ENCODE assay signal across 9 cellular contexts in the genomic region with DNA sequence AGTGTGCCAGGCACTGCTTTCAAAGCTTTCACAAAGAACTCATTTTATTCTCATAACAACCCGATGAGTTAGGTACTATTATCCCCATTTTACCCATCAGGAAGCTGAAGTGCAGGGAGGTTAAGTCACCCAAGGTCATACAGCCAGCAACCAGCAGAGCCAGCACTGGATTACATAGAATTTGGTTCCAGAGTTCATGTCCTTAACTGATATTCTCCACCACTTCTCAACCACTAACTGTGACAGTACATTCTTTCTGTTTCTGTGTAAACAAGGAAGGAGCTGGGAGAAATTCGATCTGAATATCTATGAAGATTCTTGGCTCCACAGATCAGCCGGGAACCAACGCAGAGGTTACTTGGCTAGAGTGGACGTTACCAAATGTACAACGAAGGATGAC.
DNase-seq lines count a peak whose midpoint lies in the region; ATAC-seq and TF ChIP-seq lines count a peak whose summit lies in the region.
"Had no signal": no experiment of that assay in that cellular context is flagged by ENCODE, and none has a peak within 500 bp of the region (broad histone marks: within the 10 kb centered on the region; RNA-seq: fewer than 3 reads in every experiment).

No MANE protein-coding gene starts in this region.

- H3K4me3 ChIP-seq in liver (ENCODE audit: low read depth in 1 of 3, low read length in 3 of 3): no peak overlapping the region

- peaks cover 0 to 2% (median 0%) of the 10 kb centered on the region in 4 donors for H3K4me1 ChIP-seq in liver (ENCODE audit: control insufficient read depth in 4 of 4, insufficient read depth in 4 of 4, low read length in 3 of 4)

- peak in 1 of 2 donors; percentile 32 for TF ChIP-seq RAD21 in liver (IDR thresholded peaks at IDR 0.05)

- DNase-seq in NCI-H187 treated with DMSO at 0.1 percent for 48 hours (lab: John Stamatoyannopoulos, UW) (peak; percentile 43), NCI-H187 (lab: John Stamatoyannopoulos, UW) (no peak), amniotic epithelial cell (ENCODE audit: low read depth) (peak; percentile 57), smooth muscle cell of the brain vasculature (ENCODE audit: low read depth, low spot score) (peak; percentile 52)
- DNase-seq in activated naive CD4-positive, alpha-beta T cell (lab: John Stamatoyannopoulos, UW): no peak
- DNase-seq: stimulated activated CD4-positive, alpha-beta T cell treated with anti-CD3 and anti-CD28 coated beads, Interleukin-1b, Interleukin-23, amount 100 ng/mL, for 48 hours had no signal

- H3K27me3 ChIP-seq in liver (ENCODE audit: control insufficient read depth in 4 of 4, insufficient read depth in 4 of 4, low read length in 3 of 4): no peaks in the 10 kb centered on the region

- no peak overlapping the region for H3K9ac ChIP-seq in liver (ENCODE audit: low read depth in 1 of 2, low read length in 2 of 2)

- no peaks in the 10 kb centered on the region for H3K9me3 ChIP-seq in liver (ENCODE audit: control insufficient read depth in 4 of 4, low read length in 3 of 4)

- no peak for TF ChIP-seq CTCF in liver (IDR thresholded peaks at IDR 0.05; ENCODE audit: low read depth, low read length, missing input control)

- no peaks in the 10 kb centered on the region for H3K36me3 ChIP-seq in liver (ENCODE audit: control insufficient read depth in 4 of 4, insufficient read depth in 3 of 4, low read depth in 1 of 4, low read length in 3 of 4)

- no peak for ATAC-seq in GM19035 (IDR thresholded peaks at IDR 0.05; ENCODE audit: unreplicated experiment)
- no peak for ATAC-seq in GM21619 (IDR thresholded peaks at IDR 0.05; ENCODE audit: unreplicated experiment)

- no peak overlapping the region for H3K27ac ChIP-seq in liver (ENCODE audit: low read depth in 1 of 2, low read length in 2 of 2)

- WGBS in liver: 45% methylated on average over 6 of the region's 6 CpGs

TF ChIP-seq in liver, 16 proteins besides CTCF, POLR2A, EP300 and RAD21:
- TF ChIP-seq TAF1 (conservative IDR thresholded peaks at IDR 0.05): no peak
- TF ChIP-seq, protein P1, sequence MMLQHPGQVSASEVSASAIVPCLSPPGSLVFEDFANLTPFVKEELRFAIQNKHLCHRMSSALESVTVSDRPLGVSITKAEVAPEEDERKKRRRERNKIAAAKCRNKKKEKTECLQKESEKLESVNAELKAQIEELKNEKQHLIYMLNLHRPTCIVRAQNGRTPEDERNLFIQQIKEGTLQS (IDR thresholded peaks at IDR 0.05): no peak
- no peak for TF ChIP-seq FOXA1 (IDR thresholded peaks at IDR 0.05)
- TF ChIP-seq, protein P2, sequence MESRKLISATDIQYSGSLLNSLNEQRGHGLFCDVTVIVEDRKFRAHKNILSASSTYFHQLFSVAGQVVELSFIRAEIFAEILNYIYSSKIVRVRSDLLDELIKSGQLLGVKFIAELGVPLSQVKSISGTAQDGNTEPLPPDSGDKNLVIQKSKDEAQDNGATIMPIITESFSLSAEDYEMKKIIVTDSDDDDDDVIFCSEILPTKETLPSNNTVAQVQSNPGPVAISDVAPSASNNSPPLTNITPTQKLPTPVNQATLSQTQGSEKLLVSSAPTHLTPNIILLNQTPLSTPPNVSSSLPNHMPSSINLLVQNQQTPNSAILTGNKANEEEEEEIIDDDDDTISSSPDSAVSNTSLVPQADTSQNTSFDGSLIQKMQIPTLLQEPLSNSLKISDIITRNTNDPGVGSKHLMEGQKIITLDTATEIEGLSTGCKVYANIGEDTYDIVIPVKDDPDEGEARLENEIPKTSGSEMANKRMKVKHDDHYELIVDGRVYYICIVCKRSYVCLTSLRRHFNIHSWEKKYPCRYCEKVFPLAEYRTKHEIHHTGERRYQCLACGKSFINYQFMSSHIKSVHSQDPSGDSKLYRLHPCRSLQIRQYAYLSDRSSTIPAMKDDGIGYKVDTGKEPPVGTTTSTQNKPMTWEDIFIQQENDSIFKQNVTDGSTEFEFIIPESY (IDR thresholded peaks at IDR 0.05): no peak
- TF ChIP-seq RXRA (IDR thresholded peaks at IDR 0.05): peak; percentile 55 to 91
- TF ChIP-seq JUND (IDR thresholded peaks at IDR 0.05): no peak
- peak; percentile 63 for TF ChIP-seq SP1 (IDR thresholded peaks at IDR 0.05)
- TF ChIP-seq EGR1 (IDR thresholded peaks at IDR 0.05; ENCODE audit: low read depth in 2 of 2): no peak
- no peak for TF ChIP-seq HNF4G (IDR thresholded peaks at IDR 0.05)
- TF ChIP-seq, protein P3, sequence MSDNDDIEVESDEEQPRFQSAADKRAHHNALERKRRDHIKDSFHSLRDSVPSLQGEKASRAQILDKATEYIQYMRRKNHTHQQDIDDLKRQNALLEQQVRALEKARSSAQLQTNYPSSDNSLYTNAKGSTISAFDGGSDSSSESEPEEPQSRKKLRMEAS (IDR thresholded peaks at IDR 0.05): no peak
- TF ChIP-seq HNF4A (conservative IDR thresholded peaks at IDR 0.05): peak; percentile 22 to 60
- no peak for TF ChIP-seq FOXA2 (IDR thresholded peaks at IDR 0.05)
- TF ChIP-seq YY1 (IDR thresholded peaks at IDR 0.05): no peak
- TF ChIP-seq, protein P4, sequence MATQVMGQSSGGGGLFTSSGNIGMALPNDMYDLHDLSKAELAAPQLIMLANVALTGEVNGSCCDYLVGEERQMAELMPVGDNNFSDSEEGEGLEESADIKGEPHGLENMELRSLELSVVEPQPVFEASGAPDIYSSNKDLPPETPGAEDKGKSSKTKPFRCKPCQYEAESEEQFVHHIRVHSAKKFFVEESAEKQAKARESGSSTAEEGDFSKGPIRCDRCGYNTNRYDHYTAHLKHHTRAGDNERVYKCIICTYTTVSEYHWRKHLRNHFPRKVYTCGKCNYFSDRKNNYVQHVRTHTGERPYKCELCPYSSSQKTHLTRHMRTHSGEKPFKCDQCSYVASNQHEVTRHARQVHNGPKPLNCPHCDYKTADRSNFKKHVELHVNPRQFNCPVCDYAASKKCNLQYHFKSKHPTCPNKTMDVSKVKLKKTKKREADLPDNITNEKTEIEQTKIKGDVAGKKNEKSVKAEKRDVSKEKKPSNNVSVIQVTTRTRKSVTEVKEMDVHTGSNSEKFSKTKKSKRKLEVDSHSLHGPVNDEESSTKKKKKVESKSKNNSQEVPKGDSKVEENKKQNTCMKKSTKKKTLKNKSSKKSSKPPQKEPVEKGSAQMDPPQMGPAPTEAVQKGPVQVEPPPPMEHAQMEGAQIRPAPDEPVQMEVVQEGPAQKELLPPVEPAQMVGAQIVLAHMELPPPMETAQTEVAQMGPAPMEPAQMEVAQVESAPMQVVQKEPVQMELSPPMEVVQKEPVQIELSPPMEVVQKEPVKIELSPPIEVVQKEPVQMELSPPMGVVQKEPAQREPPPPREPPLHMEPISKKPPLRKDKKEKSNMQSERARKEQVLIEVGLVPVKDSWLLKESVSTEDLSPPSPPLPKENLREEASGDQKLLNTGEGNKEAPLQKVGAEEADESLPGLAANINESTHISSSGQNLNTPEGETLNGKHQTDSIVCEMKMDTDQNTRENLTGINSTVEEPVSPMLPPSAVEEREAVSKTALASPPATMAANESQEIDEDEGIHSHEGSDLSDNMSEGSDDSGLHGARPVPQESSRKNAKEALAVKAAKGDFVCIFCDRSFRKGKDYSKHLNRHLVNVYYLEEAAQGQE (IDR thresholded peaks at IDR 0.05): no peak
- no peak for TF ChIP-seq GABPA (IDR thresholded peaks at IDR 0.05 in 1 of 2, conservative IDR thresholded peaks at IDR 0.05 in 1 of 2)
- TF ChIP-seq NR2F2 (IDR thresholded peaks at IDR 0.05): peak; percentile 93

Comparison
In these comparisons a context has a peak if more than half of its experiments do, and no peak if none do; other contexts are left out.
1. DNase-seq: peak in NCI-H187 treated with DMSO at 0.1 percent for 48 hours (single experiment), amniotic epithelial cell (single experiment) and smooth muscle cell of the brain vasculature (single experiment); none in NCI-H187 (0 of 2) and activated naive CD4-positive, alpha-beta T cell (0 of 4).